ENCODE assay signal across 19 cellular contexts in the genomic region with DNA sequence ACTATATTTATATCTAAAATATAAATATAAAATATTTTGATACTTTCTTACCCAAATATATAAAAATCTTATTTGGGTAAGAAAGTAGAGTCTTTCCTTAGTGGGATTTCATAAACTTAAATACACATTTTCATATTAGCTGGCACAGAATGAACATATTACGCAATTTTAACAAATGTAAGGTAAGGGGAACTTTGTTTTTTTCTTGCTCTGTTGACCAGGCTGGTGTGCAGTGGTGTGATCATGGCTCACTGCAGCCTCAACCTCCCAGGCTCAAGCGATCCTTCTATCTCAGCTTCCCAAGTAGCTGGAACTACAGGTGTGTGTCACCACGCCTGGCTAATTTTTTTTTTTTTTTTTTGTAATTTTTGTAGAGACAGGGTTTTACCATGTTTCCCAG. TPM values are rescaled to one million over a fixed set of nuclear protein-coding genes. Genes with fewer than 3 reads are reported as not detected.
"Had no signal": no experiment of that assay in that cellular context is flagged by ENCODE, and none has a peak within 500 bp of the region (broad histone marks: within the 10 kb centered on the region; RNA-seq: fewer than 3 reads in every experiment).

No MANE protein-coding gene starts in this region.

- ATAC-seq: esophagus mucosa, left cardiac atrium, lower lobe of right lung, natural killer cell had no signal

- H3K4me1 ChIP-seq: left ventricle myocardium inferior, lower lobe of right lung had no signal

- H3K9me3 ChIP-seq: left ventricle myocardium inferior, lower lobe of right lung had no signal

- H3K4me3 ChIP-seq: left ventricle myocardium inferior, lower lobe of right lung had no signal

- H3K36me3 ChIP-seq: left ventricle myocardium inferior, lower lobe of right lung had no signal

- DNase-seq: effector memory CD4-positive, alpha-beta T cell; kidney; left cardiac atrium; left ventricle myocardium inferior; lower lobe of right lung; natural killer cell; posterior cingulate gyrus; small intestine; stimulated activated CD4-positive, alpha-beta T cell treated with anti-CD3 and anti-CD28 coated beads, Interleukin-12 subunit alpha, Interleukin-12 subunit beta, amount 100 ng/mL, for 4 hours; stimulated activated CD4-positive, alpha-beta T cell treated with anti-CD3 and anti-CD28 coated beads, Interleukin-2, amount 100 ng/mL, for 48 hours; stimulated activated naive CD4-positive, alpha-beta T cell treated with Interleukin-2 at 50 U/mL for 16 hours; trophoblast cell had no signal

- FAIRE-seq: endometrium, kidney, small intestine had no signal

- H3K27ac ChIP-seq: left ventricle myocardium inferior, lower lobe of right lung had no signal

RNA-seq across cellular contexts. Expression of gene CYP26A1, which starts 18.3 kb away (rescaled TPM):
- total RNA-seq: esophagus mucosa, fibroblast of villous mesenchyme, left ventricle myocardium inferior, lower lobe of right lung, mucosa of gallbladder, myocyte, natural killer cell, osteocyte, urinary bladder had no signal
- polyA plus RNA-seq: urinary bladder had no signal

RNA-seq across cellular contexts. Expression of gene CYP26C1, which starts 31.4 kb away (rescaled TPM):
- total RNA-seq: esophagus mucosa, fibroblast of villous mesenchyme, left ventricle myocardium inferior, myocyte, osteocyte, urinary bladder had no signal
- polyA plus RNA-seq: urinary bladder had no signal
